ENCODE assay signal across 24 cellular contexts in the genomic region with DNA sequence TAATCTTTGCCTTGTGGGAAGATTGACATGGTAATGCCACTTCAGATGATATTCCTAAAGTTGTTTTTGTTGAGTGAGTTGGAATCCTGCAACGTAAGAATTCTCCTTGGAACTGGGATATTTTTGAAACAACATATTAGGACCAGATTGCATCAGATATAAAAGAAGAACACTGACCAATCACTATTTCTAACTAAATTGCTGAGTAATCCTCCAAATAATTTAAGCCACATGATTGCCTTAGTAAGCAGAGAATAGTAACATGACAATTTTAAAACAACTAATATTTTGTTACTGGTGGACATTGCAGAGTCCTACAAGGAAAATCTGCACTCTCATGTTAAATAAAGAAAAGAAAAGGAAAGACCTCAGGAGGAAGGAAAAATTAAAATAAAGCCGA.
"Had no signal": no experiment of that assay in that cellular context is flagged by ENCODE, and none has a peak within 500 bp of the region (broad histone marks: within the 10 kb centered on the region; RNA-seq: fewer than 3 reads in every experiment).

No MANE protein-coding gene starts in this region.

- H3K79me2 ChIP-seq: hepatocyte, parathyroid adenoma had no signal

- H3K4me3 ChIP-seq: hepatocyte, left ventricle myocardium inferior, lung, psoas muscle, right lobe of liver, spleen had no signal

- H3K4me2 ChIP-seq: hepatocyte had no signal

- H2AFZ ChIP-seq: hepatocyte, parathyroid adenoma had no signal

- H3K9me3 ChIP-seq: left ventricle myocardium inferior, psoas muscle, right lobe of liver, spleen had no signal

- H3K36me3 ChIP-seq: left ventricle myocardium inferior, right lobe of liver, spleen had no signal

- H3K27ac ChIP-seq: hepatocyte, left ventricle myocardium inferior, parathyroid adenoma, psoas muscle, right lobe of liver, spleen had no signal

- DNase-seq: cortex of kidney; effector memory CD4-positive, alpha-beta T cell; foreskin melanocyte; kidney; left cardiac atrium; left ventricle myocardium inferior; mesendoderm; naive B cell; occipital lobe; psoas muscle; retina; right lobe of liver; spleen; stimulated activated CD4-positive, alpha-beta T cell treated with anti-CD3 and anti-CD28 coated beads, Interleukin-15, amount 100 ng/mL, for 24 hours; stimulated activated CD4-positive, alpha-beta T cell treated with anti-CD3 and anti-CD28 coated beads, Interleukin-1b, Interleukin-23, amount 100 ng/mL, for 48 hours; stimulated activated CD4-positive, alpha-beta T cell treated with anti-CD3 and anti-CD28 coated beads, Interleukin-4, amount 100 ng/mL, for 4 hours; stimulated activated naive B cell treated with anti-CD40 and anti-IgM and Interleukin-4, amounts not matched to agents 10 μg/mL and 1 μg/mL and 100 μg/mL, for 72 hours; stimulated activated naive CD8-positive, alpha-beta T cell treated with anti-CD3 and anti-CD28 coated beads, Interleukin-15, amount 100 ng/mL, for 72 hours; substantia nigra; trophoblast cell had no signal

- H3K27me3 ChIP-seq: hepatocyte, right lobe of liver, spleen had no signal

- H3K9ac ChIP-seq: parathyroid adenoma had no signal

- H3K4me1 ChIP-seq: left ventricle myocardium inferior, parathyroid adenoma, psoas muscle, right lobe of liver, spleen had no signal

- ATAC-seq: esophagus mucosa; left cardiac atrium; psoas muscle; right lobe of liver; stimulated activated naive B cell treated with anti-CD40 and anti-IgM and Interleukin-4, amounts not matched to agents 10 μg/mL and 1 μg/mL and 100 μg/mL, for 72 hours; stimulated activated naive CD8-positive, alpha-beta T cell treated with anti-CD3 and anti-CD28 coated beads, Interleukin-15, amount 100 ng/mL, for 72 hours had no signal
